ENCODE assay signal across 13 cellular contexts in genomic region chr3:67647390-67647878, GRCh38. TPM values are rescaled to one million over a fixed set of nuclear protein-coding genes. Genes with fewer than 3 reads are reported as not detected.
A peak's percentile ranks its signal among the peaks of the same experiment; 100 is the strongest.
DNase-seq lines count a peak whose midpoint lies in the region; ATAC-seq and TF ChIP-seq lines count a peak whose summit lies in the region.
"Had no signal": no experiment of that assay in that cellular context is flagged by ENCODE, and none has a peak within 500 bp of the region (broad histone marks: within the 10 kb centered on the region; RNA-seq: fewer than 3 reads in every experiment).

No MANE protein-coding gene starts in this region.

- no peaks in the 10 kb centered on the region for H3K9me2 ChIP-seq in GM23248 (ENCODE audit: insufficient read depth)

- peak overlapping the region; percentile 88 for H3K27ac ChIP-seq in GM23248
- peak overlapping the region; percentile 68 for H3K27ac ChIP-seq in foreskin keratinocyte
- peak overlapping the region; percentile 47 to 74 (median 60) for H3K27ac ChIP-seq in gastrocnemius medialis
- H3K27ac ChIP-seq in sigmoid colon, result no peak overlapping the region
- H3K27ac ChIP-seq: KMS-11, SK-N-MC had no signal

- H2AFZ ChIP-seq in GM23248, result no peak overlapping the region

- no peaks in the 10 kb centered on the region for H3K36me3 ChIP-seq in GM23248 (ENCODE audit: low read depth)
- H3K36me3 ChIP-seq in gastrocnemius medialis, result no peaks in the 10 kb centered on the region
- H3K36me3 ChIP-seq in sigmoid colon, result no peaks in the 10 kb centered on the region

- H3K27me3 ChIP-seq in GM23248 (replicated peaks; ENCODE audit: insufficient read depth) (no peaks in the 10 kb centered on the region), foreskin keratinocyte (no peaks in the 10 kb centered on the region), gastrocnemius medialis (no peaks in the 10 kb centered on the region), sigmoid colon (no peaks in the 10 kb centered on the region)

- ATAC-seq in foreskin keratinocyte (peak; percentile 99), gastrocnemius medialis (peak; percentile 87 to 94), GM19328 (IDR thresholded peaks at IDR 0.05; ENCODE audit: unreplicated experiment) (no peak), GM21526 (IDR thresholded peaks at IDR 0.05; ENCODE audit: low FRiP score, unreplicated experiment) (no peak)
- ATAC-seq: stimulated activated memory B cell treated with anti-CD40 and anti-IgM and Interleukin-4, amounts not matched to agents 10 μg/mL and 1 μg/mL and 100 μg/mL, for 72 hours had no signal

- TF ChIP-seq POLR2A in gastrocnemius medialis (IDR thresholded peaks at IDR 0.05) (peak in 1 of 2 donors; percentile 31), sigmoid colon (IDR thresholded peaks at IDR 0.05) (no peak)

- peak; percentile 99 for DNase-seq in GM23248
- DNase-seq in SW 1271 (lab: John Stamatoyannopoulos, UW), result peak; percentile 74 to 77
- peak; percentile 85 to 91 for DNase-seq in foreskin keratinocyte
- peak; percentile 52 to 68 for DNase-seq in gastrocnemius medialis
- no peak for DNase-seq in sigmoid colon
- DNase-seq in OCI-M2 (lab: John Stamatoyannopoulos, UW; ENCODE audit: unreplicated experiment), result no peak
- DNase-seq: erythroblast, occipital lobe had no signal

- H3K79me2 ChIP-seq in GM23248 (ENCODE audit: insufficient read depth), result peaks cover 79% of the 10 kb centered on the region

- in situ Hi-C loops in GM23248 (cut with MboI), result no loop called here
- in situ Hi-C loops in gastrocnemius medialis (cut with MboI; ENCODE audit: low sequenced_read_pairs in 4 of 4), result no loop called here

- H3K9ac ChIP-seq in GM23248, result peak overlapping the region; percentile 63
- H3K9ac ChIP-seq: KMS-11 had no signal

- H3K4me1 ChIP-seq in GM23248 (ENCODE audit: insufficient read depth), result peaks cover 30% of the 10 kb centered on the region
- H3K4me1 ChIP-seq in foreskin keratinocyte, result peaks cover 18% of the 10 kb centered on the region
- H3K4me1 ChIP-seq in gastrocnemius medialis, result peaks cover 43 to 51% of the 10 kb centered on the region in 2 donors
- peaks cover 0 to 23% (median 7%) of the 10 kb centered on the region in 4 donors for H3K4me1 ChIP-seq in sigmoid colon

- peak overlapping the region; percentile 37 for H3K4me3 ChIP-seq in GM23248
- no peak overlapping the region for H3K4me3 ChIP-seq in gastrocnemius medialis
- H3K4me3 ChIP-seq in sigmoid colon, result no peak overlapping the region
- H3K4me3 ChIP-seq: SK-N-MC had no signal

- TF ChIP-seq EP300 in sigmoid colon (IDR thresholded peaks at IDR 0.05), result no peak

- no peaks in the 10 kb centered on the region for H3K9me3 ChIP-seq in GM23248 (ENCODE audit: low read depth)
- no peaks in the 10 kb centered on the region for H3K9me3 ChIP-seq in gastrocnemius medialis
- no peaks in the 10 kb centered on the region for H3K9me3 ChIP-seq in sigmoid colon

- no peaks in the 10 kb centered on the region for H4K20me1 ChIP-seq in GM23248 (ENCODE audit: insufficient read depth)

- TF ChIP-seq CTCF in foreskin keratinocyte (conservative IDR thresholded peaks at IDR 0.05), result no peak
- no peak for TF ChIP-seq CTCF in gastrocnemius medialis (IDR thresholded peaks at IDR 0.05 in 4 of 5, conservative IDR thresholded peaks at IDR 0.05 in 1 of 5)
- no peak for TF ChIP-seq CTCF in sigmoid colon (IDR thresholded peaks at IDR 0.05)

- peaks cover 34% of the 10 kb centered on the region for H3F3A ChIP-seq in GM23248 (ENCODE audit: insufficient read depth)

- intact Hi-C loops in gastrocnemius medialis (cut with DNase I; ENCODE audit: low total_unique reads) (loop anchor here (5.0 kb wide), 1 partner anchor 95 kb away; no protein-coding TSS in a partner anchor), sigmoid colon (cut with DNase I) (no loop called here)

- 1 to 2% methylated on average over 5 of the region's 5 CpGs for WGBS in GM23248 (ENCODE audit: low coverage in 1 of 2, low lambda C conversion rate in 2 of 2, missing lambda C conversion rate in 2 of 2), 2 experiments
- 16 to 66% methylated on average over 5 of the region's 5 CpGs for WGBS in sigmoid colon, 2 donors

- H3K4me2 ChIP-seq in GM23248 (ENCODE audit: unreplicated experiment), result peak overlapping the region; percentile 67
- H3K4me2 ChIP-seq: KMS-11 had no signal

RNA-seq across cellular contexts. Expression of gene SUCLG2, which starts 7.0 kb away (rescaled TPM):
- total RNA-seq in GM23248 (2014; rRNA removed; shearing (Covaris generic)), result 47.3 and 49.9 TPM in 2 replicates
- 49.9 and 53.1 TPM in 2 replicates for polyA plus RNA-seq in GM23248 (2016; fragmentation: Nextera tagmentation; extraction: Ambion mirVana)
- total RNA-seq in foreskin keratinocyte, result 37.0 and 43.9 TPM in 2 replicates
- polyA plus RNA-seq in foreskin keratinocyte, result 25.8 and 26.6 TPM in 2 replicates
- total RNA-seq in gastrocnemius medialis, result 100 to 1,000 TPM in 1 of 4 donors, 10 to 100 TPM in 3; 64.3 to 106 (median 73.2) TPM
- 10 to 100 TPM; 63.1 to 70.9 (median 66.9) TPM for total RNA-seq in sigmoid colon
- polyA plus RNA-seq in sigmoid colon, result 100 to 1,000 TPM in 2 of 3 donors, 10 to 100 TPM in 1; 72.1 to 289 (median 194) TPM

Comparison
In these comparisons a context has a peak if more than half of its experiments do, and no peak if none do; other contexts are left out.
1. DNase-seq: peak in GM23248 (single experiment), SW 1271 (2 of 2), foreskin keratinocyte (2 of 2) and gastrocnemius medialis (2 of 2); none in sigmoid colon (single experiment) and OCI-M2 (single experiment).
2. H3K27ac ChIP-seq: peak in GM23248 (single experiment), foreskin keratinocyte (single experiment) and gastrocnemius medialis (4 of 4); none in sigmoid colon (0 of 4).
3. ATAC-seq: peak in foreskin keratinocyte (single experiment) and gastrocnemius medialis (2 of 2); none in GM19328 (single experiment) and GM21526 (single experiment).